18 cellular contexts compared by ENCODE assay signal in genomic region chr7:142886866-142887265, GRCh38. TPM values are rescaled to one million over a fixed set of nuclear protein-coding genes. Genes with fewer than 3 reads are reported as not detected.
DNase-seq lines count a peak whose midpoint lies in the region; ATAC-seq and TF ChIP-seq lines count a peak whose summit lies in the region.
"Had no signal": no experiment of that assay in that cellular context is flagged by ENCODE, and none has a peak within 500 bp of the region (broad histone marks: within the 10 kb centered on the region; RNA-seq: fewer than 3 reads in every experiment).

No MANE protein-coding gene starts in this region.

- peak; percentile 5 for DNase-seq in activated CD4-positive, CD25-positive, alpha-beta regulatory T cell treated with anti-CD3 and anti-CD28 coated beads, Interleukin-2, amount 50 U/mL, for 72 hours
- no peak for DNase-seq in activated CD4-positive, CD25-positive, alpha-beta regulatory T cell (lab: John Stamatoyannopoulos, UW)
- DNase-seq in foreskin keratinocyte (peak in 1 of 2 donors; percentile 37), spleen (peak; percentile 34), hypothalamus (lab: John Stamatoyannopoulos, UW) (no peak)
- DNase-seq in activated T-cell treated with anti-CD3 and anti-CD28 coated beads, Interleukin-2, amount 50 U/mL, for 48 hours, result no peak
- DNase-seq in activated CD8-positive, alpha-beta memory T cell treated with anti-CD3 and anti-CD28 coated beads, Interleukin-2, amount 50 U/mL, for 4 hours, result no peak
- DNase-seq: AML-193, NCI-H1105 treated with DMSO at 0.1 percent for 48 hours, NCI-H1694, NCI-H2081 treated with DMSO at 0.1 percent for 48 hours, NCI-H510A treated with DMSO at 0.1 percent for 48 hours, NCI-H82, OCI-M1 had no signal

- peak; percentile 65 for ATAC-seq in foreskin keratinocyte
- ATAC-seq: HCT116 had no signal

- TF ChIP-seq CTCF in VCaP (conservative IDR thresholded peaks at IDR 0.05) (no peak), foreskin keratinocyte (conservative IDR thresholded peaks at IDR 0.05) (no peak), spleen (IDR thresholded peaks at IDR 0.05 in 8 of 11, conservative IDR thresholded peaks at IDR 0.05 in 3 of 11) (no peak)

- 65 to 82% (median 73%) methylated on average over 6 to 7 of the region's 7 CpGs for WGBS in spleen, 5 donors

- no peaks in the 10 kb centered on the region for H3K36me3 ChIP-seq in spleen

- H3K27me3 ChIP-seq in foreskin keratinocyte (no peaks in the 10 kb centered on the region), spleen (replicated peaks in 1 of 7) (peaks cover 0 to 28% (median 0%) of the 10 kb centered on the region in 7 donors)

- H3K4me1 ChIP-seq in foreskin keratinocyte, result no peaks in the 10 kb centered on the region
- H3K4me1 ChIP-seq in spleen, result no peaks in the 10 kb centered on the region

- peak overlapping the region; percentile 84 for H3K27ac ChIP-seq in VCaP
- H3K27ac ChIP-seq in foreskin keratinocyte, result no peak overlapping the region
- no peak overlapping the region for H3K27ac ChIP-seq in spleen
- H3K27ac ChIP-seq: 22Rv1 had no signal

- H3K4me3 ChIP-seq in spleen, result no peak overlapping the region

- H3K9me3 ChIP-seq in spleen, result no peaks in the 10 kb centered on the region

- TF ChIP-seq POLR2A in spleen (IDR thresholded peaks at IDR 0.05), result no peak

- intact Hi-C loops in spleen (cut with DNase I; ENCODE audit: low total_unique reads), result no loop called here

RNA-seq across cellular contexts. Expression of gene TRPV6, which starts 1.3 kb away (rescaled TPM):
- total RNA-seq in foreskin keratinocyte (0.07 and 0.24 TPM in 2 replicates), spleen (under 1 TPM in 4 of 7 donors, not detected in 3; 0.06 to 0.32 (median 0.25) TPM)
- polyA plus RNA-seq in foreskin keratinocyte (0.09 and 0.17 TPM in 2 replicates), spleen (under 1 TPM; 0.05 to 0.26 (median 0.16) TPM)
- total RNA-seq: RPMI7951 had no signal

RNA-seq across cellular contexts. Expression of gene EPHB6, which starts 32.0 kb away (rescaled TPM):
- 0.78 and 1.6 TPM in 2 replicates for total RNA-seq in foreskin keratinocyte
- polyA plus RNA-seq in foreskin keratinocyte, result 0.87 and 1.5 TPM in 2 replicates
- 10 to 100 TPM; 12.3 to 15.5 (median 13.9) TPM for total RNA-seq in spleen
- 10 to 100 TPM; 11.3 to 28.8 (median 23.6) TPM for polyA plus RNA-seq in spleen
- total RNA-seq: RPMI7951 had no signal

RNA-seq across cellular contexts. Expression of gene TRPV5, which starts 46.7 kb away (rescaled TPM):
- total RNA-seq in foreskin keratinocyte (not detected in 2 replicates), spleen (under 1 TPM in 1 of 7 donors, not detected in 6; 0.20 TPM)
- polyA plus RNA-seq in foreskin keratinocyte (not detected in 2 replicates), spleen (under 1 TPM in 2 of 3 donors, not detected in 1; 0.02 to 0.03 TPM)
- total RNA-seq: RPMI7951 had no signal

RNA-seq across cellular contexts. Expression of gene LLCFC1, which starts 52.4 kb away (rescaled TPM):
- not detected in 2 replicates for total RNA-seq in foreskin keratinocyte
- not detected in 2 replicates for polyA plus RNA-seq in foreskin keratinocyte
- total RNA-seq in spleen, result not detected
- under 1 TPM in 1 of 3 donors, not detected in 2; 0.18 TPM for polyA plus RNA-seq in spleen
- total RNA-seq: RPMI7951 had no signal

Comparison
In these comparisons a context has a peak if more than half of its experiments do, and no peak if none do; other contexts are left out.
1. DNase-seq: peak in activated CD4-positive, CD25-positive, alpha-beta regulatory T cell treated with anti-CD3 and anti-CD28 coated beads, Interleukin-2, amount 50 U/mL, for 72 hours (single experiment) and spleen (single experiment); none in activated CD4-positive, CD25-positive, alpha-beta regulatory T cell (0 of 4), activated T-cell treated with anti-CD3 and anti-CD28 coated beads, Interleukin-2, amount 50 U/mL, for 48 hours (0 of 2), activated CD8-positive, alpha-beta memory T cell treated with anti-CD3 and anti-CD28 coated beads, Interleukin-2, amount 50 U/mL, for 4 hours (single experiment) and hypothalamus (0 of 51).